In the genomic region with DNA sequence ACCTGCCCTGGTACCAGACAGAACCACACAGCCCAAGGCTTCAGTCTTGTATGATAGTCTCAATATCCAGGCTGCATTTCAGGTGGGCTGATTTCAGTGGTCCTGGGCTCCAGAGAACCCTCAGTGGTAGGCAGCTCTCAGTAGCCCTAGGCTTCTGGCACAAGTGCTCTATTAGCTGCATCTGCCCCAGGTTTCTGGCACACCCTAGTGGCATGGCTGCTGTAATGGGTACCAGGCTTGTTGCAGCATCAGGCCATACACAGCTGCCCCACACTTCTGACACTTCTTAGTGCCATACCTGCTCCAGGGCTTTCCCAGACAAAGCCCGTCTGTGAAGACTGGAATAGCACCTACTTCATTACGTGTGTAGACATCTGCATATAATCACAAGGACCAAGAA, we compare ENCODE assay signal across 33 cellular contexts.
A peak's percentile ranks its signal among the peaks of the same experiment; 100 is the strongest.
DNase-seq lines count a peak whose midpoint lies in the region; ATAC-seq and TF ChIP-seq lines count a peak whose summit lies in the region.
"Had no signal": no experiment of that assay in that cellular context is flagged by ENCODE, and none has a peak within 500 bp of the region (broad histone marks: within the 10 kb centered on the region; RNA-seq: fewer than 3 reads in every experiment).

No MANE protein-coding gene starts in this region.

- POLR2A ChIA-PET in CD8-positive, alpha-beta memory T cell (lab: Charles Lee): no interaction called here

- in situ Hi-C loops in G401 (cut with HindIII; ENCODE audit: low sequenced_read_pairs): no loop called here

- H4K20me1 ChIP-seq in OCI-LY3 (ENCODE audit: insufficient read depth, low read length): no peaks in the 10 kb centered on the region

- no peaks in the 10 kb centered on the region for H3K4me1 ChIP-seq in OCI-LY3 (ENCODE audit: low read length)
- no peaks in the 10 kb centered on the region for H3K4me1 ChIP-seq in CD8-positive, alpha-beta memory T cell (ENCODE audit: insufficient read depth, low read length)
- H3K4me1 ChIP-seq: colonic mucosa, esophagus muscularis mucosa, foreskin keratinocyte, heart right ventricle, neural progenitor cell, upper lobe of left lung had no signal

- H3K27ac ChIP-seq in OCI-LY3 (ENCODE audit: low read length): no peak overlapping the region
- no peak overlapping the region for H3K27ac ChIP-seq in CD8-positive, alpha-beta memory T cell (ENCODE audit: low read depth, low read length)
- H3K27ac ChIP-seq: colonic mucosa, esophagus muscularis mucosa, foreskin keratinocyte, heart right ventricle, neural progenitor cell, SK-N-MC, upper lobe of left lung had no signal

- no peaks in the 10 kb centered on the region for H3K36me3 ChIP-seq in OCI-LY3 (replicated peaks; ENCODE audit: low read depth, low read length)
- no peaks in the 10 kb centered on the region for H3K36me3 ChIP-seq in CD8-positive, alpha-beta memory T cell (ENCODE audit: insufficient read depth, low read length)
- H3K36me3 ChIP-seq: colonic mucosa, esophagus muscularis mucosa, heart right ventricle, neural progenitor cell, upper lobe of left lung had no signal

- peaks cover 3% of the 10 kb centered on the region for H3K9me3 Mint-ChIP-seq in chondrocyte (ENCODE audit: low read depth)
- H3K9me3 Mint-ChIP-seq in CD8-positive, alpha-beta memory T cell: peaks cover 0 to 7% (median 0%) of the 10 kb centered on the region in 5 donors
- H3K9me3 Mint-ChIP-seq: neural progenitor cell had no signal

- peaks cover 4% of the 10 kb centered on the region for H3K27me3 Mint-ChIP-seq in chondrocyte (ENCODE audit: low read depth)
- H3K27me3 Mint-ChIP-seq in CD8-positive, alpha-beta memory T cell: no peaks in the 10 kb centered on the region
- H3K27me3 Mint-ChIP-seq: activated naive CD8-positive, alpha-beta T cell treated with anti-CD3 and anti-CD28 coated beads for 36 hours; CD4-positive, alpha-beta memory T cell; IgD-negative memory B cell; memory B cell had no signal

- H2AFZ ChIP-seq in OCI-LY3 (ENCODE audit: low read depth, low read length): no peak overlapping the region
- H2AFZ ChIP-seq: neural progenitor cell had no signal

- no peak overlapping the region for H3K4me3 Mint-ChIP-seq in chondrocyte (ENCODE audit: unreplicated experiment)
- H3K4me3 Mint-ChIP-seq in CD8-positive, alpha-beta memory T cell: no peak overlapping the region
- H3K4me3 Mint-ChIP-seq: activated naive CD8-positive, alpha-beta T cell treated with anti-CD3 and anti-CD28 coated beads for 36 hours; CD4-positive, alpha-beta memory T cell; IgD-negative memory B cell; memory B cell; neural progenitor cell; T-helper 1 cell treated with Interleukin-12 subunit alpha and Interleukin-12 subunit beta and Interleukin-4 antibody, amounts not matched to agents 30 μg/mL and 1 μg/mL, for 36 hours had no signal

- peak; percentile 45 for TF ChIP-seq CTCF in OCI-LY3 (IDR thresholded peaks at IDR 0.05; ENCODE audit: low read depth, low read length)
- no peak for TF ChIP-seq CTCF in chondrocyte (IDR thresholded peaks at IDR 0.05)

- no peaks in the 10 kb centered on the region for H3K27me3 ChIP-seq in OCI-LY3 (ENCODE audit: low read depth, low read length)
- no peaks in the 10 kb centered on the region for H3K27me3 ChIP-seq in CD8-positive, alpha-beta memory T cell (ENCODE audit: insufficient read depth, low read length, poor library complexity, severe bottlenecking)
- H3K27me3 ChIP-seq: colonic mucosa, esophagus muscularis mucosa, foreskin keratinocyte, heart right ventricle, neural progenitor cell, upper lobe of left lung had no signal

- H3K27ac Mint-ChIP-seq in chondrocyte (ENCODE audit: unreplicated experiment): no peak overlapping the region
- H3K27ac Mint-ChIP-seq in CD8-positive, alpha-beta memory T cell: no peak overlapping the region
- H3K27ac Mint-ChIP-seq: activated naive CD8-positive, alpha-beta T cell treated with anti-CD3 and anti-CD28 coated beads for 36 hours; CD4-positive, alpha-beta memory T cell; IgD-negative memory B cell; memory B cell; neural progenitor cell; T-helper 1 cell treated with Interleukin-12 subunit alpha and Interleukin-12 subunit beta and Interleukin-4 antibody, amounts not matched to agents 30 μg/mL and 1 μg/mL, for 36 hours had no signal

- H3K4me3 ChIP-seq in OCI-LY3 (ENCODE audit: low read length): no peak overlapping the region
- no peak overlapping the region for H3K4me3 ChIP-seq in CD8-positive, alpha-beta memory T cell (ENCODE audit: low read length)
- H3K4me3 ChIP-seq: colonic mucosa, esophagus muscularis mucosa, heart right ventricle, neural progenitor cell, SK-N-MC, upper lobe of left lung had no signal

- DNase-seq in NCI-H82 (lab: John Stamatoyannopoulos, UW): peak; percentile 30
- DNase-seq in NCI-H82 treated with DMSO at 0.1 percent for 48 hours (lab: John Stamatoyannopoulos, UW; ENCODE audit: unreplicated experiment): no peak
- peak; percentile 8 for DNase-seq in iPS-NIHi7 (ENCODE audit: extremely low spot score)
- no peak for DNase-seq in chondrocyte (ENCODE audit: low spot score)
- no peak for DNase-seq in CD8-positive, alpha-beta memory T cell
- DNase-seq in G401 (ENCODE audit: low spot score): no peak
- DNase-seq: 8988T; activated CD4-positive, alpha-beta T cell treated with anti-CD3 and anti-CD28 coated beads for 48 hours; activated effector memory CD4-positive, alpha-beta T cell treated with anti-CD3 and anti-CD28 coated beads, Interleukin-2, amount 50 U/mL, for 16 hours; activated naive CD8-positive, alpha-beta T cell treated with anti-CD3 and anti-CD28 coated beads for 36 hours; activated T-cell treated with anti-CD3 and anti-CD28 coated beads, Interleukin-2, amount 50 U/mL, for 1 hour; aorta; CD4-positive, alpha-beta memory T cell; colonic mucosa; effector memory CD4-positive, alpha-beta T cell; GDM1; heart right ventricle; NCI-H1092 treated with DMSO at 0.1 percent for 48 hours; NCI-H187 treated with DMSO at 0.1 percent for 48 hours; right cardiac atrium; RPMI8226; stimulated activated CD4-positive, alpha-beta T cell treated with anti-CD3 and anti-CD28 coated beads, Interleukin-12 subunit alpha, Interleukin-12 subunit beta, amount 100 ng/mL, for 4 hours; stimulated activated CD4-positive, alpha-beta T cell treated with anti-CD3 and anti-CD28 coated beads, Interleukin-4, amount 100 ng/mL, for 1 hour; upper lobe of left lung had no signal

- no peaks in the 10 kb centered on the region for H3K36me3 Mint-ChIP-seq in chondrocyte (ENCODE audit: low read depth)
- no peaks in the 10 kb centered on the region for H3K36me3 Mint-ChIP-seq in CD8-positive, alpha-beta memory T cell
- H3K36me3 Mint-ChIP-seq: activated naive CD8-positive, alpha-beta T cell treated with anti-CD3 and anti-CD28 coated beads for 36 hours; CD4-positive, alpha-beta memory T cell; IgD-negative memory B cell; memory B cell; neural progenitor cell had no signal

- no peak for ATAC-seq in HG03097 (IDR thresholded peaks at IDR 0.05; ENCODE audit: low FRiP score, unreplicated experiment)
- ATAC-seq: foreskin keratinocyte, heart right ventricle, right cardiac atrium had no signal

- no peak overlapping the region for H3K4me2 ChIP-seq in OCI-LY3 (ENCODE audit: low read length)
- H3K4me2 ChIP-seq: neural progenitor cell had no signal

- CTCF ChIA-PET in CD8-positive, alpha-beta memory T cell (lab: Charles Lee): no interaction called here

- H3K79me2 ChIP-seq in OCI-LY3 (ENCODE audit: low read length): no peaks in the 10 kb centered on the region

- no peaks in the 10 kb centered on the region for H3K4me1 Mint-ChIP-seq in chondrocyte (ENCODE audit: low read depth)
- H3K4me1 Mint-ChIP-seq in CD8-positive, alpha-beta memory T cell: no peaks in the 10 kb centered on the region
- H3K4me1 Mint-ChIP-seq: activated naive CD8-positive, alpha-beta T cell treated with anti-CD3 and anti-CD28 coated beads for 36 hours; CD4-positive, alpha-beta memory T cell; IgD-negative memory B cell; memory B cell; neural progenitor cell had no signal

- H3K9ac ChIP-seq in OCI-LY3 (ENCODE audit: low read length): no peak overlapping the region
- H3K9ac ChIP-seq: neural progenitor cell had no signal

- no peaks in the 10 kb centered on the region for H3K9me3 ChIP-seq in OCI-LY3 (ENCODE audit: insufficient read depth, low read length)
- no peaks in the 10 kb centered on the region for H3K9me3 ChIP-seq in CD8-positive, alpha-beta memory T cell (ENCODE audit: low read length)
- H3K9me3 ChIP-seq: colonic mucosa, esophagus muscularis mucosa, upper lobe of left lung had no signal

Comparison
In these comparisons a context has a peak if more than half of its experiments do, and no peak if none do; other contexts are left out.
1. DNase-seq: peak in NCI-H82 (single experiment) and iPS-NIHi7 (single experiment); none in NCI-H82 treated with DMSO at 0.1 percent for 48 hours (single experiment), chondrocyte (single experiment), CD8-positive, alpha-beta memory T cell (0 of 5) and G401 (single experiment).